20 cellular contexts compared by ENCODE assay signal in genomic region chr5:121758640-121759039, GRCh38.
"Had no signal": no experiment of that assay in that cellular context is flagged by ENCODE, and none has a peak within 500 bp of the region (broad histone marks: within the 10 kb centered on the region; RNA-seq: fewer than 3 reads in every experiment).

No MANE protein-coding gene starts in this region.

- FAIRE-seq: endothelial cell of umbilical vein had no signal

- H3K27me3 Mint-ChIP-seq: activated B cell treated with CpG ODN at 0.5 μM for 24 hours; activated CD4-positive, alpha-beta T cell treated with anti-CD3 and anti-CD28 coated beads, Interleukin-2, amount 10 ng/mL, durations not matched to agents 7 days and 5 days; activated naive CD8-positive, alpha-beta T cell treated with anti-CD3 and anti-CD28 coated beads for 36 hours; naive thymus-derived CD8-positive, alpha-beta T cell; T-helper 17 cell had no signal

- H3K27ac ChIP-seq: body of pancreas, colonic mucosa, esophagus squamous epithelium, lower lobe of right lung, stomach, testis, upper lobe of right lung had no signal

- H3K4me3 Mint-ChIP-seq: activated B cell treated with CpG ODN at 0.5 μM for 24 hours; activated CD4-positive, alpha-beta T cell treated with anti-CD3 and anti-CD28 coated beads, Interleukin-2, amount 10 ng/mL, durations not matched to agents 7 days and 5 days; activated naive CD8-positive, alpha-beta T cell treated with anti-CD3 and anti-CD28 coated beads for 36 hours; activated T-helper 1 cell treated with anti-CD3 and anti-CD28 coated beads, Interleukin-12 subunit alpha, Interleukin-12 subunit beta, Interleukin-2, Interleukin-4 antibody, amounts not matched to agents 30 ng/mL and 10 ng/mL and 1 ng/mL, durations not matched to agents 14 hours and 24 hours and 36 hours; naive thymus-derived CD8-positive, alpha-beta T cell; T-helper 17 cell had no signal

- H3K4me3 ChIP-seq: body of pancreas, colonic mucosa, esophagus squamous epithelium, lower lobe of right lung, mucosa of descending colon, stomach, testis, upper lobe of right lung had no signal

- H3K9me3 Mint-ChIP-seq: activated B cell treated with CpG ODN at 0.5 μM for 24 hours; activated CD4-positive, alpha-beta T cell treated with anti-CD3 and anti-CD28 coated beads, Interleukin-2, amount 10 ng/mL, durations not matched to agents 7 days and 5 days; activated naive CD8-positive, alpha-beta T cell treated with anti-CD3 and anti-CD28 coated beads for 36 hours; activated T-helper 1 cell treated with anti-CD3 and anti-CD28 coated beads, Interleukin-12 subunit alpha, Interleukin-12 subunit beta, Interleukin-2, Interleukin-4 antibody, amounts not matched to agents 30 ng/mL and 10 ng/mL and 1 ng/mL, durations not matched to agents 14 hours and 24 hours and 36 hours had no signal

- H3K36me3 ChIP-seq: colonic mucosa, esophagus squamous epithelium, lower lobe of right lung, stomach, upper lobe of right lung had no signal

- ATAC-seq: body of pancreas; lower lobe of right lung; mucosa of descending colon; naive thymus-derived CD8-positive, alpha-beta T cell; T-helper 17 cell; upper lobe of right lung had no signal

- H3K27me3 ChIP-seq: body of pancreas, colonic mucosa, esophagus squamous epithelium, stomach, testis, upper lobe of right lung had no signal

- H3K27ac Mint-ChIP-seq: activated B cell treated with CpG ODN at 0.5 μM for 24 hours; activated CD4-positive, alpha-beta T cell treated with anti-CD3 and anti-CD28 coated beads, Interleukin-2, amount 10 ng/mL, durations not matched to agents 7 days and 5 days; activated naive CD8-positive, alpha-beta T cell treated with anti-CD3 and anti-CD28 coated beads for 36 hours; activated T-helper 1 cell treated with anti-CD3 and anti-CD28 coated beads, Interleukin-12 subunit alpha, Interleukin-12 subunit beta, Interleukin-2, Interleukin-4 antibody, amounts not matched to agents 30 ng/mL and 10 ng/mL and 1 ng/mL, durations not matched to agents 14 hours and 24 hours and 36 hours; naive thymus-derived CD8-positive, alpha-beta T cell; T-helper 17 cell had no signal

- H3K36me3 Mint-ChIP-seq: activated naive CD8-positive, alpha-beta T cell treated with anti-CD3 and anti-CD28 coated beads for 36 hours; naive thymus-derived CD8-positive, alpha-beta T cell had no signal

- H3K9me3 ChIP-seq: body of pancreas, colonic mucosa, esophagus squamous epithelium, lower lobe of right lung, mucosa of descending colon, stomach, testis, upper lobe of right lung had no signal

- DNase-seq: activated B cell treated with CpG ODN at 0.5 μM for 24 hours; activated CD4-positive, alpha-beta T cell treated with anti-CD3 and anti-CD28 coated beads, Interleukin-2, amount 10 ng/mL, durations not matched to agents 7 days and 5 days; activated CD8-positive, alpha-beta memory T cell treated with anti-CD3 and anti-CD28 coated beads for 24 hours; activated naive CD8-positive, alpha-beta T cell treated with anti-CD3 and anti-CD28 coated beads for 36 hours; amygdala; body of pancreas; caudate nucleus; colonic mucosa; esophagus squamous epithelium; lower lobe of right lung; mucosa of descending colon; naive thymus-derived CD8-positive, alpha-beta T cell; stimulated activated CD4-positive, alpha-beta T cell treated with anti-CD3 and anti-CD28 coated beads, Interleukin-12 subunit alpha, Interleukin-12 subunit beta, amount 100 ng/mL, for 4 hours; stimulated activated CD4-positive, alpha-beta T cell treated with anti-CD3 and anti-CD28 coated beads, Interleukin-2, amount 100 ng/mL, for 24 hours; stomach; T-helper 17 cell; testis; upper lobe of right lung had no signal

- H3K4me1 ChIP-seq: body of pancreas, colonic mucosa, esophagus squamous epithelium, lower lobe of right lung, stomach, testis, upper lobe of right lung had no signal

- H3K4me1 Mint-ChIP-seq: activated B cell treated with CpG ODN at 0.5 μM for 24 hours; activated CD4-positive, alpha-beta T cell treated with anti-CD3 and anti-CD28 coated beads, Interleukin-2, amount 10 ng/mL, durations not matched to agents 7 days and 5 days; activated naive CD8-positive, alpha-beta T cell treated with anti-CD3 and anti-CD28 coated beads for 36 hours; naive thymus-derived CD8-positive, alpha-beta T cell; T-helper 17 cell had no signal
